ENCODE assay signal across 10 cellular contexts in the genomic region with DNA sequence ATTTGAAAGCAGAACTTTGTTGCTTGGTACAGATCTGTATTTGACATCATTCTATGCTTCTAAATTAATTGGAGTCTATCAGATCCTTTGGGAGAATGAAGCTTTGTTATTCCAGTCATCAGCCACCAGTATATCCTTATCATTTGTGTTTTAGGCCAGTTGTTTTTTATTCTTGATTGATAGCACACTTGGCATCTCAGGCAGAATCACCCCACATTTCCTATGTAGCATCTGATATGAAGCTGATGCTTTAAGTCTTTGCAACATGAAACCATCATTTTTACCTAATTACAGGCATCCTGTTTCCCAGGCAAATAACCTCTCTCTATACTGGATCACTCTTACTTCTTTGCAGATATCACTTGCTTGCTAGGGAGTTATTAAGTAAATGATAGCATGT.
"Had no signal": no experiment of that assay in that cellular context is flagged by ENCODE, and none has a peak within 500 bp of the region (broad histone marks: within the 10 kb centered on the region; RNA-seq: fewer than 3 reads in every experiment).

No MANE protein-coding gene starts in this region.

- DNase-seq: left ventricle myocardium inferior; naive B cell; natural killer cell; occipital lobe; stimulated activated CD4-positive, alpha-beta T cell treated with anti-CD3 and anti-CD28 coated beads, Interleukin-1b, Interleukin-23, amount 100 ng/mL, for 48 hours; stimulated activated CD4-positive, alpha-beta T cell treated with anti-CD3 and anti-CD28 coated beads, Interleukin-4, amount 100 ng/mL, for 1 hour; stimulated activated naive CD4-positive, alpha-beta T cell; tibial artery; upper lobe of right lung had no signal

- FAIRE-seq: urothelium cell line had no signal
